Comparison of ENCODE assay signal across 1 cellular context in the genomic region with DNA sequence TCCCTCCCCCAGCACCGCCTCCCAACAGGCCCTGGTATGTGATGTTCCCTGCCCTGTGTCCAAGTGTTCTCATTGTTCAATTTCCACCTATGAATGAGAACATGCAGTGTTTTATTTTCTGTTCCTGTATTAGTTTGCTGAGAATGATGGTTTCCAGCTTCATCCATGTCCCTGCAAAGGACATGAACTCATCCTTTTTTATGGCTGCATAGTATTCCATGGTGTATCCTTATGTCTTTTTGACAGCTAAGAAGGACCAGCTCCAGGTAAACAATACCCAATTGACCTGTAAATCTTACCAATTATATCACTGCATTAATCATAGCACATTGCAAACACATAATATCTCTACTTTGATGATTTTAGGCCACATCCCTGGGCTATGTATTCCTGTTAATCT. TPM values are rescaled to one million over a fixed set of nuclear protein-coding genes. Genes with fewer than 3 reads are reported as not detected.
"Had no signal": no experiment of that assay in that cellular context is flagged by ENCODE, and none has a peak within 500 bp of the region (broad histone marks: within the 10 kb centered on the region; RNA-seq: fewer than 3 reads in every experiment).

No MANE protein-coding gene starts in this region.

RNA-seq across cellular contexts. Expression of a gene that starts 33.8 kb away (rescaled TPM):
- total RNA-seq: G401 had no signal
